13 cellular contexts compared by ENCODE assay signal in genomic region chr14:64997108-64997794, GRCh38. TPM values are rescaled to one million over a fixed set of nuclear protein-coding genes. Genes with fewer than 3 reads are reported as not detected.
DNase-seq lines count a peak whose midpoint lies in the region; ATAC-seq, FAIRE-seq and TF ChIP-seq lines count a peak whose summit lies in the region.
"Had no signal": no experiment of that assay in that cellular context is flagged by ENCODE, and none has a peak within 500 bp of the region (broad histone marks: within the 10 kb centered on the region; RNA-seq: fewer than 3 reads in every experiment).

No MANE protein-coding gene starts in this region.

- FAIRE-seq in K562 (lab: Jason Lieb, UNC) = no peak
- FAIRE-seq: GM18507 had no signal

- peaks cover 3% of the 10 kb centered on the region; the same call in 1 of the 2 replicates for H4K20me1 ChIP-seq in IMR-90 (ENCODE audit: insufficient read depth, low read length)
- no peaks in the 10 kb centered on the region for H4K20me1 ChIP-seq in K562 (replicated peaks; ENCODE audit: control insufficient read depth, insufficient read depth, low read length)
- no peaks in the 10 kb centered on the region for H4K20me1 ChIP-seq in neural progenitor cell (ENCODE audit: low read depth)

- H3K23ac ChIP-seq in IMR-90 (ENCODE audit: low read depth, low read length) = no peak overlapping the region

- no peak overlapping the region for H3K27ac Mint-ChIP-seq in neural progenitor cell

- H3K27me3 ChIP-seq in IMR-90 (ENCODE audit: control insufficient read depth, insufficient read depth, low read length) (no peaks in the 10 kb centered on the region), K562 (ENCODE audit: control insufficient read depth in 2 of 2, insufficient read depth in 2 of 2, low read length in 2 of 2) (no peaks in the 10 kb centered on the region), neural progenitor cell (no peaks in the 10 kb centered on the region), aorta (ENCODE audit: control insufficient read depth in 1 of 2, insufficient read depth in 2 of 2, low read length in 1 of 2) (no peaks in the 10 kb centered on the region)

- H2AFZ ChIP-seq in IMR-90 (replicated peaks; ENCODE audit: low read length, poor library complexity) (no peak overlapping the region), K562 (ENCODE audit: low read depth, low read length) (no peak overlapping the region), neural progenitor cell (replicated peaks) (no peak overlapping the region)

- H2AK5ac ChIP-seq in IMR-90 (ENCODE audit: low read depth, low read length) = no peak overlapping the region

- WGBS in IMR-90 (ENCODE audit: extremely low coverage in 2 of 2, insufficient read length in 1 of 2), 2 experiments = 100% methylated on average over 2 of the region's 7 CpGs; no CpG with 5 or more reads in 1 of the 2 experiments
- WGBS in K562 (ENCODE audit: insufficient coverage, low coverage, missing lambda C conversion rate) = 81% methylated on average over 7 of the region's 7 CpGs
- 93% methylated on average over 7 of the region's 7 CpGs for WGBS in aorta, 2 donors

- H4K91ac ChIP-seq in IMR-90 (ENCODE audit: insufficient read depth, low read depth, low read length) = 0 out of 2 replicates have a peak overlapping the region, but pooled peaks have one; percentile 19

- ATAC-seq in GM18873 (IDR thresholded peaks at IDR 0.05; ENCODE audit: low FRiP score, unreplicated experiment) = peak; percentile 45
- no peak for ATAC-seq in IMR-90 (ENCODE audit: low read depth)
- peak; percentile 58; the same call in 1 of the 3 replicates for ATAC-seq in K562
- ATAC-seq in aorta (ENCODE audit: low FRiP score) = no peak
- no peak for ATAC-seq in GM18858 (IDR thresholded peaks at IDR 0.05; ENCODE audit: unreplicated experiment)

- H3K9me3 Mint-ChIP-seq in neural progenitor cell = no peaks in the 10 kb centered on the region

- H3K36me3 ChIP-seq in IMR-90 (ENCODE audit: control insufficient read depth, insufficient read depth, low read length) (no peaks in the 10 kb centered on the region), K562 (ENCODE audit: control insufficient read depth, insufficient read depth, low read length) (no peaks in the 10 kb centered on the region), neural progenitor cell (no peaks in the 10 kb centered on the region), aorta (ENCODE audit: control insufficient read depth in 1 of 2, insufficient read depth in 2 of 2, low read length in 1 of 2) (no peaks in the 10 kb centered on the region)

- H3K4me3 ChIP-seq in IMR-90 (ENCODE audit: insufficient read depth, low read depth, low read length) (no peak overlapping the region), K562 (no peak overlapping the region), neural progenitor cell (no peak overlapping the region), aorta (ENCODE audit: low read length in 2 of 2) (no peak overlapping the region)

- dilution Hi-C loops in IMR-90 (cut with HindIII; ENCODE audit: low sequenced_read_pairs, unreplicated experiment) = no loop called here

- H3K27ac ChIP-seq in IMR-90 (ENCODE audit: insufficient read depth, low read length) (no peak overlapping the region), K562 (ENCODE audit: extremely low read depth, low read depth, low read length) (no peak overlapping the region), neural progenitor cell (no peak overlapping the region), aorta (ENCODE audit: low read depth in 1 of 2, low read length in 2 of 2) (no peak overlapping the region)

- DNase-seq in IMR-90 (no peak), K562 (ENCODE audit: extremely low read depth in 1 of 4, low spot score in 3 of 4) (no peak), neural progenitor cell (ENCODE audit: low spot score) (peak; percentile 16), dedifferentiated amniotic fluid mesenchymal stem cell (ENCODE audit: extremely low spot score) (no peak), aorta (no peak)
- DNase-seq: activated CD4-positive, CD25-positive, alpha-beta regulatory T cell; activated naive CD4-positive, alpha-beta T cell treated with anti-CD3 and anti-CD28 coated beads, Interleukin-2, amount 50 U/mL, for 16 hours; hippocampal formation; NCI-H2081 had no signal

- H3K9me1 ChIP-seq in IMR-90 (ENCODE audit: insufficient read depth, low read length) (peaks cover 9% of the 10 kb centered on the region), K562 (ENCODE audit: control insufficient read depth, insufficient read depth, low read length) (no peaks in the 10 kb centered on the region)

- H3K56ac ChIP-seq in IMR-90 (ENCODE audit: extremely low read depth, insufficient read depth, low read length) = no peak overlapping the region

- peaks cover 10% of the 10 kb centered on the region for H3K4me1 Mint-ChIP-seq in neural progenitor cell

- no peak overlapping the region; the same call in 1 of the 2 replicates for H3K4ac ChIP-seq in IMR-90 (ENCODE audit: low read depth, low read length)

- no peak overlapping the region for H2BK5ac ChIP-seq in IMR-90 (ENCODE audit: low read depth, low read length, poor library complexity, severe bottlenecking)

- peaks cover 29% of the 10 kb centered on the region for H3K79me2 ChIP-seq in K562 (ENCODE audit: control insufficient read depth, insufficient read depth, low read length)
- peaks cover 21% of the 10 kb centered on the region for H3K79me2 ChIP-seq in neural progenitor cell (ENCODE audit: low read depth)

- POLR2A ChIA-PET in IMR-90 (lab: Charles Lee; ENCODE audit: unreplicated experiment) = no interaction called here
- POLR2A ChIA-PET in K562 (lab: Yijun Ruan, JAX) = interaction anchor here (0.8 to 2.3 kb wide), 3 partner anchors 8 to 11 kb away, joined by 4 to 7 read pairs (median 5); no protein-coding TSS in a partner anchor

- no peaks in the 10 kb centered on the region for H3K27me3 Mint-ChIP-seq in neural progenitor cell (ENCODE audit: insufficient read depth, low read depth)

- CTCF ChIA-PET in IMR-90 (lab: Yijun Ruan, JAX) (interaction anchor here (1.0 kb wide), 1 partner anchor 23 kb away, joined by 4 read pairs; no protein-coding TSS in a partner anchor), K562 (lab: Yijun Ruan, JAX; ENCODE audit: low intra/inter-chr PET ratio) (no interaction called here)

- TF ChIP-seq CTCF in IMR-90 (conservative IDR thresholded peaks at IDR 0.05; ENCODE audit: low read depth, low read length) (no peak), K562 (IDR thresholded peaks at IDR 0.05 in 2 of 3, conservative IDR thresholded peaks at IDR 0.05 in 1 of 3; ENCODE audit: insufficient read depth in 2 of 3, low read depth in 1 of 3, low read length in 3 of 3) (no peak), neural progenitor cell (IDR thresholded peaks at IDR 0.05) (no peak)

- H3K79me1 ChIP-seq in IMR-90 (ENCODE audit: low read depth in 1 of 2, low read length in 2 of 2) = peaks cover 8 to 46% of the 10 kb centered on the region in 2 experiments; a peak in 3 of 4 replicates

- H2BK15ac ChIP-seq in IMR-90 (ENCODE audit: low read depth, low read length) = no peak overlapping the region

- TF ChIP-seq POLR2A in IMR-90 (IDR thresholded peaks at IDR 0.05; ENCODE audit: low read depth, low read length) = no peak
- no peak for TF ChIP-seq POLR2A in K562 (conservative IDR thresholded peaks at IDR 0.05)

- peaks cover 2% of the 10 kb centered on the region for H3K36me3 Mint-ChIP-seq in neural progenitor cell

- H3K9me3 ChIP-seq in IMR-90 (ENCODE audit: control insufficient read depth, insufficient read depth, low read length) = no peaks in the 10 kb centered on the region
- no peaks in the 10 kb centered on the region for H3K9me3 ChIP-seq in K562 (replicated peaks; ENCODE audit: control insufficient read depth, insufficient read depth, low read depth, low read length)
- H3K9me3 ChIP-seq in neural progenitor cell (ENCODE audit: low read depth) = no peaks in the 10 kb centered on the region
- H3K9me3 ChIP-seq in aorta (ENCODE audit: control insufficient read depth, low read length) = no peaks in the 10 kb centered on the region

- no peak overlapping the region for H4K5ac ChIP-seq in IMR-90 (ENCODE audit: low read depth, low read length)

- H4K8ac ChIP-seq in IMR-90 (ENCODE audit: low read depth in 2 of 2, low read length in 2 of 2) = no peak overlapping the region

- H3K9ac ChIP-seq in IMR-90 (ENCODE audit: low read depth, low read length) (no peak overlapping the region), K562 (ENCODE audit: insufficient read depth in 1 of 2, low read depth in 2 of 2, low read length in 2 of 2) (no peak overlapping the region), neural progenitor cell (no peak overlapping the region)

- no TSS peak for BruUV-seq in IMR-90 (replicated peaks; lab: Mats Ljungman, UMichigan)
- BruUV-seq in K562 (replicated peaks; lab: Mats Ljungman, UMichigan) = no TSS peak

- TF ChIP-seq EP300 in K562 (IDR thresholded peaks at IDR 0.05; ENCODE audit: low read length) = no peak

- H3K14ac ChIP-seq in IMR-90 (replicated peaks; ENCODE audit: low read depth, low read length) = no peak overlapping the region

- in situ Hi-C loops in IMR-90 (cut with MboI; ENCODE audit: low sequenced_read_pairs) = no loop called here
- in situ Hi-C loops in K562 (cut with MboI) = no loop called here

- H3K4me1 ChIP-seq in IMR-90 (ENCODE audit: control insufficient read depth, insufficient read depth, low read length) (peaks cover 13% of the 10 kb centered on the region), K562 (replicated peaks in 1 of 2; ENCODE audit: control insufficient read depth in 2 of 2, insufficient read depth in 2 of 2, low read length in 2 of 2) (no peaks in the 10 kb centered on the region; a peak in 1 of 5 replicates), neural progenitor cell (peaks cover 15% of the 10 kb centered on the region), aorta (ENCODE audit: control insufficient read depth in 1 of 2, insufficient read depth in 2 of 2, low read length in 2 of 2) (no peaks in the 10 kb centered on the region)

- H3K4me3 Mint-ChIP-seq in neural progenitor cell = no peak overlapping the region

- H3K18ac ChIP-seq in IMR-90 (ENCODE audit: low read depth, low read length) = no peak overlapping the region

- no peak for TF ChIP-seq RAD21 in IMR-90 (IDR thresholded peaks at IDR 0.05; ENCODE audit: low read length)
- TF ChIP-seq RAD21 in K562 (CRISPR knock-in tag; conservative IDR thresholded peaks at IDR 0.05 in 1 of 2, IDR thresholded peaks at IDR 0.05 in 1 of 2) = no peak

- intact Hi-C loops in IMR-90 (cut with micrococcal nuclease) = no loop called here
- intact Hi-C loops in K562 (cut with micrococcal nuclease) = no loop called here
- intact Hi-C loops in aorta (cut with DNase I) = no loop called here

- H3K4me2 ChIP-seq in IMR-90 (ENCODE audit: low read depth, low read length) = no peak overlapping the region
- no peak overlapping the region for H3K4me2 ChIP-seq in K562 (ENCODE audit: insufficient read depth, low read length)
- H3K4me2 ChIP-seq in neural progenitor cell = peak overlapping the region; percentile 45

- no peak overlapping the region for H2BK20ac ChIP-seq in IMR-90 (ENCODE audit: low read depth, low read length)

- H3F3A ChIP-seq in neural progenitor cell (ENCODE audit: low read depth) = peaks cover 3% of the 10 kb centered on the region

- H2BK120ac ChIP-seq in IMR-90 (ENCODE audit: low read depth, low read length) = no peak overlapping the region

- H2AK9ac ChIP-seq in IMR-90 (replicated peaks; ENCODE audit: low read depth, low read length, poor library complexity) = no peak overlapping the region

RNA-seq across cellular contexts. Expression of gene FNTB, which starts 10.6 kb away (rescaled TPM):
- 8.1 and 9.9 TPM in 2 replicates for total RNA-seq in IMR-90 (2012; rRNA removed)
- 17.8 and 18.5 TPM in 2 replicates for polyA plus RNA-seq in IMR-90 (2012; rRNA removed)
- polyA plus RNA-seq in IMR-90 (2012; cell fraction: cytosol; rRNA removed) = 11.6 and 15.5 TPM in 2 replicates
- 24.1 and 27.4 TPM in 2 replicates for polyA plus RNA-seq in IMR-90 (2012; cell fraction: nucleus; rRNA removed; ENCODE audit: low replicate concordance)
- 47.5 and 49.5 TPM in 2 replicates for total RNA-seq in K562 (2011; cell fraction: chromatin; rRNA removed; ENCODE audit: low replicate concordance)
- total RNA-seq in K562 (2011; cell fraction: nucleolus; rRNA removed) = 29.6 and 31.0 TPM in 2 replicates
- 18.6 and 28.7 TPM in 2 replicates for total RNA-seq in K562 (2011; cell fraction: nucleoplasm; rRNA removed)
- total RNA-seq in K562 (2014; rRNA removed) = 6.9 and 7.3 TPM in 2 replicates
- total RNA-seq in K562 (2014; rRNA removed; fragmentation: Illumina TruSeq; extraction: Trizol) = 8.9 and 11.7 TPM in 2 replicates
- total RNA-seq in K562 (2015; rRNA removed; fragmentation: Illumina TruSeq; extraction: Trizol) = 10.9 and 11.0 TPM in 2 replicates
- total RNA-seq in K562 (2021) = 12.2 and 13.8 TPM in 2 replicates
- polyA plus RNA-seq in K562 (2011; rRNA removed) = 16.5 and 18.5 TPM in 2 replicates
- 18.8 and 20.8 TPM in 2 replicates for polyA plus RNA-seq in K562 (2011; cell fraction: cytosol; rRNA removed)
- 31.7 and 33.9 TPM in 2 replicates for polyA plus RNA-seq in K562 (2011; cell fraction: nucleus; rRNA removed)
- polyA plus RNA-seq in K562 (2012) = 10.2 and 13.4 TPM in 2 replicates
- polyA plus RNA-seq in K562 (2014; fragmentation: Illumina TruSeq; extraction: Trizol) = 12.1 and 15.6 TPM in 2 replicates
- 10 to 100 TPM; 14.1 to 23.2 TPM for polyA plus RNA-seq in K562 (2014; fragmentation: Nextera tagmentation; extraction: Ambion mirVana)
- polyA plus RNA-seq in K562 (2014; rRNA removed) = 10.6 and 12.9 TPM in 2 replicates
- polyA minus RNA-seq in K562 (2011; rRNA and poly(A)+ RNA removed) = 24.4 and 25.7 TPM in 2 replicates
- polyA minus RNA-seq in K562 (2011; cell fraction: cytosol; rRNA and poly(A)+ RNA removed) = 13.8 and 21.2 TPM in 2 replicates
- polyA minus RNA-seq in K562 (2011; cell fraction: nucleus; rRNA and poly(A)+ RNA removed) = 17.5 and 42.0 TPM in 2 replicates
- 8.0 and 20.8 TPM in 2 replicates for total RNA-seq in neural progenitor cell (ENCODE audit: low replicate concordance)
- 10 to 100 TPM; 13.2 to 22.5 TPM for total RNA-seq in aorta
- 1 to 10 TPM; 4.4 to 8.1 TPM for polyA plus RNA-seq in aorta

RNA-seq across cellular contexts. Expression of gene RAB15, which starts 25.1 kb away (rescaled TPM):
- total RNA-seq in IMR-90 (2012; rRNA removed) = 3.3 and 3.4 TPM in 2 replicates
- 7.0 and 7.8 TPM in 2 replicates for polyA plus RNA-seq in IMR-90 (2012; rRNA removed)
- 4.5 and 5.1 TPM in 2 replicates for polyA plus RNA-seq in IMR-90 (2012; cell fraction: cytosol; rRNA removed)
- 15.7 and 20.4 TPM in 2 replicates for polyA plus RNA-seq in IMR-90 (2012; cell fraction: nucleus; rRNA removed; ENCODE audit: low replicate concordance)
- 0.16 and 0.35 TPM in 2 replicates for total RNA-seq in K562 (2011; cell fraction: chromatin; rRNA removed; ENCODE audit: low replicate concordance)
- total RNA-seq in K562 (2011; cell fraction: nucleolus; rRNA removed) = 0.17 TPM in 1 of 2 replicates, not detected in the other
- 0.15 TPM in 1 of 2 replicates, not detected in the other for total RNA-seq in K562 (2011; cell fraction: nucleoplasm; rRNA removed)
- total RNA-seq in K562 (2014; rRNA removed) = 0.08 and 0.09 TPM in 2 replicates
- total RNA-seq in K562 (2014; rRNA removed; fragmentation: Illumina TruSeq; extraction: Trizol) = 0.13 and 0.15 TPM in 2 replicates
- 0.08 and 0.14 TPM in 2 replicates for total RNA-seq in K562 (2015; rRNA removed; fragmentation: Illumina TruSeq; extraction: Trizol)
- 0.11 and 0.16 TPM in 2 replicates for total RNA-seq in K562 (2021)
- polyA plus RNA-seq in K562 (2011; rRNA removed) = 0.05 and 0.17 TPM in 2 replicates
- polyA plus RNA-seq in K562 (2011; cell fraction: cytosol; rRNA removed) = 0.12 and 0.31 TPM in 2 replicates
- 0.41 and 0.68 TPM in 2 replicates for polyA plus RNA-seq in K562 (2011; cell fraction: nucleus; rRNA removed)
- polyA plus RNA-seq in K562 (2012) = 0.49 and 0.64 TPM in 2 replicates
- 0.21 and 0.25 TPM in 2 replicates for polyA plus RNA-seq in K562 (2014; fragmentation: Illumina TruSeq; extraction: Trizol)
- polyA plus RNA-seq in K562 (2014; fragmentation: Nextera tagmentation; extraction: Ambion mirVana) = not detected
- 0.30 and 0.53 TPM in 2 replicates for polyA plus RNA-seq in K562 (2014; rRNA removed)
- 0.25 TPM in 1 of 2 replicates, not detected in the other for polyA minus RNA-seq in K562 (2011; rRNA and poly(A)+ RNA removed)
- not detected in 2 replicates for polyA minus RNA-seq in K562 (2011; cell fraction: cytosol; rRNA and poly(A)+ RNA removed)
- not detected in 2 replicates for polyA minus RNA-seq in K562 (2011; cell fraction: nucleus; rRNA and poly(A)+ RNA removed)
- 12.2 and 19.0 TPM in 2 replicates for total RNA-seq in neural progenitor cell (ENCODE audit: low replicate concordance)
- 10 to 100 TPM in 1 of 2 donors, 1 to 10 TPM in 1; 9.0 to 10.2 TPM for total RNA-seq in aorta
- polyA plus RNA-seq in aorta = 1 to 10 TPM; 4.1 to 8.1 TPM

RNA-seq across cellular contexts. Expression of gene GPX2, which starts 54.7 kb away (rescaled TPM):
- total RNA-seq in IMR-90 (2012; rRNA removed) (not detected in 2 replicates), K562 (2014; rRNA removed) (not detected in 2 replicates), K562 (2014; rRNA removed; fragmentation: Illumina TruSeq; extraction: Trizol) (not detected in 2 replicates), K562 (2015; rRNA removed; fragmentation: Illumina TruSeq; extraction: Trizol) (not detected in 2 replicates), K562 (2021) (0.24 and 0.56 TPM in 2 replicates), neural progenitor cell (ENCODE audit: low replicate concordance) (not detected in 2 replicates), aorta (not detected)
- polyA plus RNA-seq in IMR-90 (2012; rRNA removed) (not detected in 2 replicates), K562 (2011; rRNA removed) (not detected in 2 replicates), K562 (2014; fragmentation: Illumina TruSeq; extraction: Trizol) (not detected in 2 replicates), K562 (2014; fragmentation: Nextera tagmentation; extraction: Ambion mirVana) (not detected), K562 (2014; rRNA removed) (not detected in 2 replicates), aorta (10 to 100 TPM in 1 of 2 donors, not detected in 1; 16.8 TPM)
- polyA plus RNA-seq in IMR-90 (2012; cell fraction: cytosol; rRNA removed) = not detected in 2 replicates
- 0.30 TPM in 1 of 2 replicates, not detected in the other for polyA plus RNA-seq in IMR-90 (2012; cell fraction: nucleus; rRNA removed; ENCODE audit: low replicate concordance)
- not detected in 2 replicates for total RNA-seq in K562 (2011; cell fraction: chromatin; rRNA removed; ENCODE audit: low replicate concordance)
- not detected in 2 replicates for total RNA-seq in K562 (2011; cell fraction: nucleolus; rRNA removed)
- total RNA-seq in K562 (2011; cell fraction: nucleoplasm; rRNA removed) = not detected in 2 replicates
- polyA plus RNA-seq in K562 (2011; cell fraction: cytosol; rRNA removed) = not detected in 2 replicates
- polyA plus RNA-seq in K562 (2011; cell fraction: nucleus; rRNA removed) = not detected in 2 replicates
- not detected in 2 replicates for polyA plus RNA-seq in K562 (2012)
- polyA minus RNA-seq in K562 (2011; rRNA and poly(A)+ RNA removed) = not detected in 2 replicates
- polyA minus RNA-seq in K562 (2011; cell fraction: cytosol; rRNA and poly(A)+ RNA removed) = not detected in 2 replicates
- not detected in 2 replicates for polyA minus RNA-seq in K562 (2011; cell fraction: nucleus; rRNA and poly(A)+ RNA removed)
- total RNA-seq: skeletal muscle tissue had no signal

Comparison
In these comparisons a context has a peak if more than half of its experiments do, and no peak if none do; other contexts are left out.
1. ATAC-seq: peak in GM18873 (single experiment) and K562 (single experiment); none in IMR-90 (single experiment), aorta (single experiment) and GM18858 (single experiment).